Comparison of ENCODE assay signal across 8 cellular contexts in genomic region chr7:91089382-91089963, GRCh38.
DNase-seq lines count a peak whose midpoint lies in the region; ATAC-seq and TF ChIP-seq lines count a peak whose summit lies in the region.

No MANE protein-coding gene starts in this region.

- CTCF ChIA-PET in activated CD4-positive, alpha-beta memory T cell treated with anti-CD3 and anti-CD28 coated beads, Interleukin-2, amount 10 ng/mL, durations not matched to agents 7 days and 5 days (lab: Charles Lee), result interaction anchor here (0.7 to 1.5 kb wide), 2 partner anchors 103 to 186 kb away, joined by 3 to 5 read pairs; no protein-coding TSS in a partner anchor

- H3K4me1 Mint-ChIP-seq in activated CD4-positive, alpha-beta memory T cell treated with anti-CD3 and anti-CD28 coated beads, Interleukin-2, amount 10 ng/mL, durations not matched to agents 7 days and 5 days, result no peaks in the 10 kb centered on the region

- ATAC-seq in GM18502 (IDR thresholded peaks at IDR 0.05; ENCODE audit: poor library complexity, unreplicated experiment) (peak; percentile 88), HG03159 (IDR thresholded peaks at IDR 0.05; ENCODE audit: unreplicated experiment) (peak; percentile 78), left lung (peak; percentile 91), upper lobe of right lung (peak; percentile 83)

- H3K9me3 ChIP-seq in breast epithelium (no peaks in the 10 kb centered on the region), left lung (no peaks in the 10 kb centered on the region), upper lobe of right lung (no peaks in the 10 kb centered on the region)

- H3K36me3 Mint-ChIP-seq in activated CD4-positive, alpha-beta memory T cell treated with anti-CD3 and anti-CD28 coated beads, Interleukin-2, amount 10 ng/mL, durations not matched to agents 7 days and 5 days (ENCODE audit: low read depth), result no peaks in the 10 kb centered on the region

- DNase-seq in AG09309 (ENCODE audit: low read depth), result no peak
- DNase-seq in NCI-H69 (lab: John Stamatoyannopoulos, UW), result peak; percentile 62
- DNase-seq in breast epithelium (ENCODE audit: low spot score in 2 of 2), result no peak
- no peak for DNase-seq in left lung
- DNase-seq in upper lobe of right lung, result no peak
- no peak for DNase-seq in activated CD4-positive, alpha-beta memory T cell treated with anti-CD3 and anti-CD28 coated beads, Interleukin-2, amount 10 ng/mL, durations not matched to agents 7 days and 5 days

- H3K27me3 Mint-ChIP-seq in activated CD4-positive, alpha-beta memory T cell treated with anti-CD3 and anti-CD28 coated beads, Interleukin-2, amount 10 ng/mL, durations not matched to agents 7 days and 5 days, result peaks cover 9% of the 10 kb centered on the region

- H3K4me1 ChIP-seq in breast epithelium, result no peaks in the 10 kb centered on the region
- H3K4me1 ChIP-seq in left lung, result no peaks in the 10 kb centered on the region
- H3K4me1 ChIP-seq in upper lobe of right lung, result no peaks in the 10 kb centered on the region

- H3K27ac ChIP-seq in breast epithelium, result no peak overlapping the region
- H3K27ac ChIP-seq in left lung, result no peak overlapping the region
- H3K27ac ChIP-seq in upper lobe of right lung, result no peak overlapping the region

- H3K9me3 Mint-ChIP-seq in activated CD4-positive, alpha-beta memory T cell treated with anti-CD3 and anti-CD28 coated beads, Interleukin-2, amount 10 ng/mL, durations not matched to agents 7 days and 5 days, result no peaks in the 10 kb centered on the region

- no peak overlapping the region for H3K27ac Mint-ChIP-seq in activated CD4-positive, alpha-beta memory T cell treated with anti-CD3 and anti-CD28 coated beads, Interleukin-2, amount 10 ng/mL, durations not matched to agents 7 days and 5 days

- H3K4me3 ChIP-seq in AG09309 (ENCODE audit: control insufficient read depth, low read depth, low read length), result peak overlapping the region; percentile 9; the same call in 1 of the 2 replicates
- H3K4me3 ChIP-seq in breast epithelium, result peak overlapping the region in 2 of 3 donors; percentile 34 to 51
- H3K4me3 ChIP-seq in left lung, result no peak overlapping the region
- H3K4me3 ChIP-seq in upper lobe of right lung, result peak overlapping the region; percentile 25

- no peak for TF ChIP-seq POLR2A in breast epithelium (IDR thresholded peaks at IDR 0.05)

- TF ChIP-seq CTCF in AG09309 (IDR thresholded peaks at IDR 0.05; ENCODE audit: control insufficient read depth, insufficient read depth, low read depth, low read length, missing control alignments) (peak; percentile 66), breast epithelium (IDR thresholded peaks at IDR 0.05) (peak; percentile 45 to 64 (median 62)), left lung (IDR thresholded peaks at IDR 0.05) (peak; percentile 60 to 71), upper lobe of right lung (IDR thresholded peaks at IDR 0.05) (peak; percentile 83)

- H3K36me3 ChIP-seq in breast epithelium, result no peaks in the 10 kb centered on the region
- H3K36me3 ChIP-seq in left lung, result no peaks in the 10 kb centered on the region
- no peaks in the 10 kb centered on the region for H3K36me3 ChIP-seq in upper lobe of right lung

- H3K4me3 Mint-ChIP-seq in activated CD4-positive, alpha-beta memory T cell treated with anti-CD3 and anti-CD28 coated beads, Interleukin-2, amount 10 ng/mL, durations not matched to agents 7 days and 5 days, result no peak overlapping the region

- intact Hi-C loops in breast epithelium (cut with DNase I; ENCODE audit: low total_unique reads) (no loop called here), left lung (cut with DNase I) (loop anchor here in 1 of 2 donors (10.0 kb wide), 2 partner anchors 175 to 545 kb away; partner anchors contain the start of gene FZD1), upper lobe of right lung (cut with DNase I) (no loop called here)

- POLR2A ChIA-PET in activated CD4-positive, alpha-beta memory T cell treated with anti-CD3 and anti-CD28 coated beads, Interleukin-2, amount 10 ng/mL, durations not matched to agents 7 days and 5 days (lab: Charles Lee), result no interaction called here

- no peaks in the 10 kb centered on the region for H3K27me3 ChIP-seq in breast epithelium
- no peaks in the 10 kb centered on the region for H3K27me3 ChIP-seq in left lung
- H3K27me3 ChIP-seq in upper lobe of right lung, result no peaks in the 10 kb centered on the region

Comparison
In these comparisons a context has a peak if more than half of its experiments do, and no peak if none do; other contexts are left out.
1. H3K4me3 ChIP-seq: peak in AG09309 (single experiment), breast epithelium (2 of 3) and upper lobe of right lung (single experiment); none in left lung (0 of 2).
2. Peak in every context shown above with its lines, with median percentiles within 50 percentile points of each other: CTCF ChIP-seq and ATAC-seq.